Comparison of ENCODE assay signal across 16 cellular contexts in the genomic region with DNA sequence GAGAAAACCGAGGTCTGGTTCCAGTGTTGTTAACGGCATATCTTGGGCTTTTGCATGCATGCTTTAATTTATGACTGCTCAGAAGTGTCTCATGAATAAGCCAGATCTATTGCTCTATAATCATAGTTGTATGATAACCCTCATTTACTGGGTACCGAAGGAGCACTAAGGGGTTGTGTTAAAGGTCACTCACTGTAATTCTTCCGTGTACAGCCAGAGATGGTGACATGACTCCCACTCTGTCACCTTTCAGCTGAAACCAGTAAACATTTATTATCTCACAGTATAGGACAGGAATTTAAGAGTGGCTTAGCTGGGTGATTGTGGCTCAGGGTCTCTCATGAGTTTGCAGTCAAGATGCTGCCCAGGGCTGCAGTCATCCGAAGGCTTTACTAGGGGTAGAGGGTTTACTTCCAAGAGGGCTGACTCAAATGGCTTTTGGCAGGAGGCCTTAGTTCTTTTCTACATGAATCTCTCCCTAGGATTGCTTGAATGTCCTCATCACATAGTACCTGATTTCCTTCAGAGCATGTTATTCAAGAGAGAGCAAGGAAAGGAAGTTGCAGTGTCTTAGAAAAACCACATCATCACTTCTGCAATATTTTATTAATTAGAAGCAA.
"Had no signal": no experiment of that assay in that cellular context is flagged by ENCODE, and none has a peak within 500 bp of the region (broad histone marks: within the 10 kb centered on the region; RNA-seq: fewer than 3 reads in every experiment).

No MANE protein-coding gene starts in this region.

- H3K36me3 ChIP-seq: right atrium auricular region, suprapubic skin had no signal

- H3K4me3 ChIP-seq: dorsolateral prefrontal cortex, right atrium auricular region, skin epidermis, suprapubic skin had no signal

- H3K27ac Mint-ChIP-seq: activated CD4-positive, alpha-beta T cell treated with anti-CD3 and anti-CD28 coated beads, Interleukin-2, amount 10 ng/mL, durations not matched to agents 7 days and 5 days; endodermal cell; nephron progenitor cell; progenitor cell of endocrine pancreas; T-helper 17 cell; WTC11 had no signal

- H3K27me3 Mint-ChIP-seq: activated CD4-positive, alpha-beta T cell treated with anti-CD3 and anti-CD28 coated beads, Interleukin-2, amount 10 ng/mL, durations not matched to agents 7 days and 5 days; progenitor cell of endocrine pancreas; T-helper 17 cell had no signal

- DNase-seq: activated CD4-positive, alpha-beta T cell treated with anti-CD3 and anti-CD28 coated beads, Interleukin-2, amount 10 ng/mL, durations not matched to agents 7 days and 5 days; activated naive CD4-positive, alpha-beta T cell; dorsolateral prefrontal cortex; endodermal cell; hypothalamus; mesendoderm; nephron progenitor cell; stimulated activated CD4-positive, alpha-beta T cell treated with anti-CD3 and anti-CD28 coated beads, Interleukin-4, amount 100 ng/mL, for 24 hours; stimulated activated naive CD4-positive, alpha-beta T cell treated with Interleukin-2 at 50 U/mL for 16 hours; T-helper 17 cell; trophoblast cell had no signal

- H3K4me1 ChIP-seq: suprapubic skin had no signal

- H3K9me3 ChIP-seq: suprapubic skin had no signal

- ATAC-seq: T-helper 17 cell, WTC11 had no signal

- H3K4me3 Mint-ChIP-seq: activated CD4-positive, alpha-beta T cell treated with anti-CD3 and anti-CD28 coated beads, Interleukin-2, amount 10 ng/mL, durations not matched to agents 7 days and 5 days; endodermal cell; nephron progenitor cell; T-helper 17 cell; WTC11 had no signal

- H3K27ac ChIP-seq: dorsolateral prefrontal cortex, skin epidermis, suprapubic skin had no signal

- H3K27me3 ChIP-seq: dorsolateral prefrontal cortex, right atrium auricular region, suprapubic skin had no signal

- H3K36me3 Mint-ChIP-seq: WTC11 had no signal

- H3K4me1 Mint-ChIP-seq: endodermal cell, nephron progenitor cell, T-helper 17 cell had no signal
